Comparison of ENCODE assay signal across 7 cellular contexts in genomic region chr9:126722922-126723806, GRCh38.
A peak's percentile ranks its signal among the peaks of the same experiment; 100 is the strongest.
DNase-seq lines count a peak whose midpoint lies in the region; ATAC-seq, FAIRE-seq and TF ChIP-seq lines count a peak whose summit lies in the region.

No MANE protein-coding gene starts in this region.

- peaks cover 8% of the 10 kb centered on the region for H3K27me3 ChIP-seq in ascending aorta

- H3K9ac ChIP-seq in kidney (ENCODE audit: low read length in 2 of 2): peak overlapping the region in 1 of 2 donors; percentile 69

- FAIRE-seq in kidney (lab: Jason Lieb, UNC): no peak

- DNase-seq in SW 1271 (lab: John Stamatoyannopoulos, UW) (peak; percentile 25 to 60), ascending aorta (ENCODE audit: low spot score in 2 of 2) (no peak), kidney (peak; percentile 93)
- DNase-seq in stimulated activated CD4-positive, alpha-beta T cell treated with anti-CD3 and anti-CD28 coated beads, Interleukin-2, amount 100 ng/mL, for 4 hours (ENCODE audit: low read depth): peak; percentile 63

- H3K9me3 ChIP-seq in ascending aorta: no peaks in the 10 kb centered on the region
- H3K9me3 ChIP-seq in kidney (ENCODE audit: control insufficient read depth in 1 of 2, low read length in 2 of 2): no peaks in the 10 kb centered on the region

- ATAC-seq in GM18868 (IDR thresholded peaks at IDR 0.05; ENCODE audit: unreplicated experiment) (peak; percentile 10), HG02973 (IDR thresholded peaks at IDR 0.05; ENCODE audit: unreplicated experiment) (peak; percentile 36), HG03378 (IDR thresholded peaks at IDR 0.05; ENCODE audit: unreplicated experiment) (no peak)

- H3K4me3 ChIP-seq in ascending aorta (peak overlapping the region; percentile 49 to 64), kidney (ENCODE audit: low read length in 2 of 2) (peak overlapping the region in 1 of 2 donors; percentile 46)

- H3K4me1 ChIP-seq in ascending aorta: no peaks in the 10 kb centered on the region
- peaks cover 4 to 17% of the 10 kb centered on the region in 2 donors for H3K4me1 ChIP-seq in kidney (ENCODE audit: control insufficient read depth in 1 of 2, insufficient read depth in 1 of 2, low read depth in 1 of 2, low read length in 2 of 2)

- no peaks in the 10 kb centered on the region for H3K36me3 ChIP-seq in ascending aorta
- H3K36me3 ChIP-seq in kidney (ENCODE audit: control insufficient read depth in 1 of 2, insufficient read depth in 2 of 2, low read length in 2 of 2): no peaks in the 10 kb centered on the region

- intact Hi-C loops in ascending aorta (cut with DNase I) (no loop called here), kidney (cut with DNase I) (no loop called here)

- TF ChIP-seq CTCF in ascending aorta (IDR thresholded peaks at IDR 0.05) (no peak), kidney (IDR thresholded peaks at IDR 0.05; ENCODE audit: borderline replicate concordance, extremely low read depth, insufficient read depth) (no peak)

- peak overlapping the region in 1 of 2 donors; percentile 34 for H3K27ac ChIP-seq in ascending aorta
- H3K27ac ChIP-seq in kidney (ENCODE audit: low read depth in 2 of 2, low read length in 2 of 2): peak overlapping the region; percentile 74 to 93

Comparison
In these comparisons a context has a peak if more than half of its experiments do, and no peak if none do; other contexts are left out.
1. DNase-seq: peak in SW 1271 (2 of 2), kidney (single experiment) and stimulated activated CD4-positive, alpha-beta T cell treated with anti-CD3 and anti-CD28 coated beads, Interleukin-2, amount 100 ng/mL, for 4 hours (single experiment); none in ascending aorta (0 of 2).